In genomic region chr5:157549283-157549629, GRCh38 we compare ENCODE assay signal across 10 cellular contexts. TPM values are rescaled to one million over a fixed set of nuclear protein-coding genes. Genes with fewer than 3 reads are reported as not detected.
DNase-seq lines count a peak whose midpoint lies in the region; ATAC-seq and TF ChIP-seq lines count a peak whose summit lies in the region.
"Had no signal": no experiment of that assay in that cellular context is flagged by ENCODE, and none has a peak within 500 bp of the region (broad histone marks: within the 10 kb centered on the region; RNA-seq: fewer than 3 reads in every experiment).

No MANE protein-coding gene starts in this region.

- H3F3A ChIP-seq in SU-DHL-6 (ENCODE audit: insufficient read depth) = no peaks in the 10 kb centered on the region

- in situ Hi-C loops in transverse colon (cut with MboI; ENCODE audit: low pct_ligation_motif_present in 1 of 4, low pct_unique_long_range_greater_than_20kb in 1 of 4, low sequenced_read_pairs in 3 of 4) = no loop called here
- in situ Hi-C loops in KBM-7 (cut with MboI; ENCODE audit: low pct_unique_long_range_greater_than_20kb, low sequenced_read_pairs) = no loop called here

- no peaks in the 10 kb centered on the region for H3K9me3 ChIP-seq in right atrium auricular region
- H3K9me3 ChIP-seq in SU-DHL-6 (ENCODE audit: insufficient read depth, low read length) = no peaks in the 10 kb centered on the region
- H3K9me3 ChIP-seq in fibroblast of lung (ENCODE audit: control insufficient read depth, insufficient read depth, low read depth, low read length) = no peaks in the 10 kb centered on the region
- H3K9me3 ChIP-seq in transverse colon = no peaks in the 10 kb centered on the region
- H3K9me3 ChIP-seq: prostate gland had no signal

- H3K27ac ChIP-seq in right atrium auricular region (peak overlapping the region; percentile 77 to 86), SU-DHL-6 (ENCODE audit: low read depth, low read length) (no peak overlapping the region), fibroblast of lung (ENCODE audit: insufficient read depth, low read length) (peak overlapping the region; percentile 84), transverse colon (peak overlapping the region; percentile 81 to 84 (median 83))
- H3K27ac ChIP-seq: prostate gland had no signal

- ATAC-seq in left cardiac atrium = no peak
- ATAC-seq in HG02759 (IDR thresholded peaks at IDR 0.05; ENCODE audit: unreplicated experiment) = no peak
- ATAC-seq in GM19351 (IDR thresholded peaks at IDR 0.05; ENCODE audit: unreplicated experiment) = no peak

- no peak for TF ChIP-seq CTCF in right atrium auricular region (IDR thresholded peaks at IDR 0.05)
- TF ChIP-seq CTCF in SU-DHL-6 (IDR thresholded peaks at IDR 0.05; ENCODE audit: insufficient read depth, low read length, poor library complexity, severe bottlenecking) = no peak
- no peak for TF ChIP-seq CTCF in fibroblast of lung (conservative IDR thresholded peaks at IDR 0.05 in 1 of 2, IDR thresholded peaks at IDR 0.05 in 1 of 2; ENCODE audit: low read depth in 1 of 2, low read length in 2 of 2)
- TF ChIP-seq CTCF in transverse colon (IDR thresholded peaks at IDR 0.05) = no peak

- H3K4me2 ChIP-seq in SU-DHL-6 (ENCODE audit: low read depth, low read length, poor library complexity, severe bottlenecking) (peak overlapping the region; percentile 9), fibroblast of lung (ENCODE audit: extremely low read depth, insufficient read depth, low read length) (peak overlapping the region; percentile 78)

- no peaks in the 10 kb centered on the region for H4K20me1 ChIP-seq in SU-DHL-6 (ENCODE audit: low read depth, low read length)
- H4K20me1 ChIP-seq in fibroblast of lung (ENCODE audit: control insufficient read depth, extremely low read depth, insufficient read depth, low read length) = no peaks in the 10 kb centered on the region

- intact Hi-C loops in left cardiac atrium (cut with DNase I) = no loop called here
- intact Hi-C loops in transverse colon (cut with DNase I; ENCODE audit: low total_unique reads) = no loop called here

- H3K79me2 ChIP-seq in SU-DHL-6 (ENCODE audit: insufficient read depth, low read length) = peaks cover 97% of the 10 kb centered on the region
- peaks cover 34% of the 10 kb centered on the region for H3K79me2 ChIP-seq in fibroblast of lung (ENCODE audit: control insufficient read depth, insufficient read depth, low read length)

- H3K9me2 ChIP-seq in SU-DHL-6 (replicated peaks; ENCODE audit: insufficient read depth, low read length) = no peaks in the 10 kb centered on the region

- TF ChIP-seq POLR2A in transverse colon (IDR thresholded peaks at IDR 0.05) = no peak

- DNase-seq in right atrium auricular region (ENCODE audit: low spot score) = no peak
- DNase-seq in left cardiac atrium = no peak
- DNase-seq in fibroblast of lung (ENCODE audit: low read depth in 2 of 2) = peak in 1 of 2 donors; percentile 86
- no peak for DNase-seq in transverse colon
- DNase-seq in KBM-7 = no peak
- DNase-seq: activated CD8-positive, alpha-beta memory T cell treated with anti-CD3 and anti-CD28 coated beads for 24 hours had no signal

- no peak for TF ChIP-seq EP300 in transverse colon (IDR thresholded peaks at IDR 0.05; ENCODE audit: low read depth)

- H3K27me3 ChIP-seq in right atrium auricular region = no peaks in the 10 kb centered on the region
- H3K27me3 ChIP-seq in SU-DHL-6 (ENCODE audit: low read length) = no peaks in the 10 kb centered on the region
- no peaks in the 10 kb centered on the region for H3K27me3 ChIP-seq in fibroblast of lung (ENCODE audit: control insufficient read depth, insufficient read depth, low read length)
- H3K27me3 ChIP-seq in transverse colon = no peaks in the 10 kb centered on the region

- H3K36me3 ChIP-seq in right atrium auricular region (no peaks in the 10 kb centered on the region), SU-DHL-6 (ENCODE audit: low read length) (peaks cover 19% of the 10 kb centered on the region; the same call in 1 of the 2 replicates), fibroblast of lung (ENCODE audit: control insufficient read depth, insufficient read depth, low read length) (no peaks in the 10 kb centered on the region), transverse colon (no peaks in the 10 kb centered on the region)
- H3K36me3 ChIP-seq: prostate gland had no signal

- H2AFZ ChIP-seq in SU-DHL-6 (ENCODE audit: low read depth, low read length, severe bottlenecking) (no peak overlapping the region), fibroblast of lung (ENCODE audit: low read length) (no peak overlapping the region)

- H3K9ac ChIP-seq in SU-DHL-6 (ENCODE audit: low read length) = no peak overlapping the region
- no peak overlapping the region for H3K9ac ChIP-seq in fibroblast of lung (ENCODE audit: insufficient read depth, low read length)

- H3K4me3 ChIP-seq in right atrium auricular region = no peak overlapping the region
- no peak overlapping the region for H3K4me3 ChIP-seq in SU-DHL-6 (ENCODE audit: insufficient read depth, low read length, poor library complexity, severe bottlenecking)
- H3K4me3 ChIP-seq in fibroblast of lung (replicated peaks in 1 of 4; ENCODE audit: control extremely low read depth in 1 of 4, insufficient read depth in 1 of 4, low read depth in 3 of 4, low read length in 4 of 4) = peak overlapping the region in 1 of 4 experiments; percentile 27
- no peak overlapping the region for H3K4me3 ChIP-seq in transverse colon
- H3K4me3 ChIP-seq: prostate gland had no signal

- WGBS in transverse colon (ENCODE audit: low coverage in 1 of 2), 2 donors = 58 to 63% methylated on average over 3 of the region's 3 CpGs

- H3K4me1 ChIP-seq in right atrium auricular region (peaks cover 0 to 64% of the 10 kb centered on the region in 2 donors), fibroblast of lung (ENCODE audit: control insufficient read depth, extremely low read depth, insufficient read depth, low read length) (peaks cover 51% of the 10 kb centered on the region), transverse colon (peaks cover 22 to 64% (median 37%) of the 10 kb centered on the region in 4 donors)
- H3K4me1 ChIP-seq: prostate gland had no signal

RNA-seq across cellular contexts. Expression of gene ADAM19, which starts 26.3 kb away (rescaled TPM):
- 10 to 100 TPM; 13.1 to 49.5 TPM for total RNA-seq in right atrium auricular region
- 10 to 100 TPM; 19.0 to 57.5 TPM for total RNA-seq in left cardiac atrium
- 13.0 and 17.7 TPM in 2 replicates for total RNA-seq in fibroblast of lung
- 19.3 and 65.2 TPM in 2 replicates for polyA plus RNA-seq in fibroblast of lung
- 18.6 and 77.1 TPM in 2 replicates for polyA plus RNA-seq in fibroblast of lung (2012)
- polyA minus RNA-seq in fibroblast of lung (ENCODE audit: low replicate concordance) = 41.0 and 120 TPM in 2 replicates
- total RNA-seq in transverse colon = 10 to 100 TPM in 3 of 4 donors, 1 to 10 TPM in 1; 4.0 to 28.1 (median 15.1) TPM
